Comparison of ENCODE assay signal across 16 cellular contexts in the genomic region with DNA sequence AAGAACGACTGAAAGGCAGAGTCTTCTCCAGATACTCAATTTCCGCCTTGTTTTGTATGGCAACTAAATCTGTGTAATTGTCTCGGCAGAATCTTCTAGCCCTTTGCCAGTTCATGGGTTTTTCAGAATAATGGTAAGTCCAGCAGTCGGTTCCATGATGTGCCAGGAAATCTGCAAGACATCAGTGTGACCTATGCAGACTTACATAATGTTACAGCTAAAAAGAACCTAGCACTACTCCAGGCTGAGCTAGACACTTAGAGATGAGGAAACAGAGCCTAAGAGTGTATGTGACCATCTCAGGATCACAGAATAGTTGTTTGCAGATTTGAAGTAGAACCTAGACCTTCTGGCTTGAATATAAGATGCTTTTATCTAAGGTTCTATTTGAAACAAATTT. TPM values are rescaled to one million over a fixed set of nuclear protein-coding genes. Genes with fewer than 3 reads are reported as not detected.
DNase-seq lines count a peak whose midpoint lies in the region; ATAC-seq and TF ChIP-seq lines count a peak whose summit lies in the region.
"Had no signal": no experiment of that assay in that cellular context is flagged by ENCODE, and none has a peak within 500 bp of the region (broad histone marks: within the 10 kb centered on the region; RNA-seq: fewer than 3 reads in every experiment).

No MANE protein-coding gene starts in this region.

- CTCF ChIA-PET in GM10248 (lab: Yijun Ruan, JAX) = interaction anchor here (5.3 kb wide), 1 partner anchor 107 kb away, joined by 34 read pairs; no protein-coding TSS in a partner anchor

- peaks cover 59% of the 10 kb centered on the region for H3K36me3 Mint-ChIP-seq in activated T-cell treated with anti-CD3 and anti-CD28 coated beads, Interleukin-2, amount 50 U/mL, for 24 hours (ENCODE audit: low read depth)
- peaks cover 53% of the 10 kb centered on the region for H3K36me3 Mint-ChIP-seq in activated naive CD8-positive, alpha-beta T cell treated with anti-CD3 and anti-CD28 coated beads for 36 hours

- H3K9me3 Mint-ChIP-seq in activated T-cell treated with anti-CD3 and anti-CD28 coated beads, Interleukin-2, amount 50 U/mL, for 24 hours = peaks cover 6% of the 10 kb centered on the region
- peaks cover 3% of the 10 kb centered on the region for H3K9me3 Mint-ChIP-seq in activated naive CD8-positive, alpha-beta T cell treated with anti-CD3 and anti-CD28 coated beads for 36 hours

- no peaks in the 10 kb centered on the region for H3K9me3 ChIP-seq in KOPT-K1 (ENCODE audit: insufficient read depth, low read length, poor library complexity, severe bottlenecking)
- H3K9me3 ChIP-seq: pancreas had no signal

- POLR2A ChIA-PET in GM10248 (lab: Yijun Ruan, JAX) = no interaction called here

- intact Hi-C loops in left colon (cut with DNase I, micrococcal nuclease) = no loop called here

- peak overlapping the region; percentile 79 for H3K4me3 Mint-ChIP-seq in activated T-cell treated with anti-CD3 and anti-CD28 coated beads, Interleukin-2, amount 50 U/mL, for 24 hours
- H3K4me3 Mint-ChIP-seq in activated naive CD8-positive, alpha-beta T cell treated with anti-CD3 and anti-CD28 coated beads for 36 hours = peak overlapping the region; percentile 81

- no peak for TF ChIP-seq CTCF in GM10248 (IDR thresholded peaks at IDR 0.05; ENCODE audit: control extremely low read depth, extremely low read depth, low read depth, missing control alignments)

- peak overlapping the region; percentile 92 for H3K27ac Mint-ChIP-seq in activated T-cell treated with anti-CD3 and anti-CD28 coated beads, Interleukin-2, amount 50 U/mL, for 24 hours
- peak overlapping the region; percentile 90 for H3K27ac Mint-ChIP-seq in activated naive CD8-positive, alpha-beta T cell treated with anti-CD3 and anti-CD28 coated beads for 36 hours

- peaks cover 67% of the 10 kb centered on the region for H3K4me1 Mint-ChIP-seq in activated T-cell treated with anti-CD3 and anti-CD28 coated beads, Interleukin-2, amount 50 U/mL, for 24 hours (ENCODE audit: low read depth)
- peaks cover 47% of the 10 kb centered on the region for H3K4me1 Mint-ChIP-seq in activated naive CD8-positive, alpha-beta T cell treated with anti-CD3 and anti-CD28 coated beads for 36 hours

- peak overlapping the region; percentile 66 for H3K27ac ChIP-seq in KOPT-K1 (ENCODE audit: low read depth, low read length, poor library complexity, severe bottlenecking)
- H3K27ac ChIP-seq: cardiac muscle cell, pancreas had no signal

- DNase-seq in activated T-cell treated with anti-CD3 and anti-CD28 coated beads, Interleukin-2, amount 50 U/mL, for 24 hours = no peak
- no peak for DNase-seq in activated T-cell treated with anti-CD3 and anti-CD28 coated beads, Interleukin-2, amount 50 U/mL, for 48 hours
- DNase-seq in activated naive CD8-positive, alpha-beta T cell treated with anti-CD3 and anti-CD28 coated beads for 36 hours = no peak
- DNase-seq in pons (ENCODE audit: low spot score) = peak; percentile 13
- DNase-seq in GM10248 (ENCODE audit: extremely low spot score) = no peak
- no peak for DNase-seq in mesenteric fat pad (ENCODE audit: low spot score)
- no peak for DNase-seq in left colon
- DNase-seq: effector CD4-positive, alpha-beta T cell; NCI-H2227 treated with DMSO at 0.1 percent for 48 hours; NK-92 treated with Interleukin-12 subunit alpha and Interleukin-12 subunit beta, amount 100 ng/mL, for 24 hours; pancreas; T-helper 9 cell had no signal

- H3K36me3 ChIP-seq in KOPT-K1 (ENCODE audit: insufficient read depth, low read length) = peaks cover 48% of the 10 kb centered on the region
- H3K36me3 ChIP-seq: cardiac muscle cell, pancreas had no signal

- no peak for ATAC-seq in left colon
- ATAC-seq: pancreas had no signal

- H3K27me3 Mint-ChIP-seq in activated T-cell treated with anti-CD3 and anti-CD28 coated beads, Interleukin-2, amount 50 U/mL, for 24 hours = peaks cover 3% of the 10 kb centered on the region
- H3K27me3 Mint-ChIP-seq in activated naive CD8-positive, alpha-beta T cell treated with anti-CD3 and anti-CD28 coated beads for 36 hours = no peaks in the 10 kb centered on the region

RNA-seq across cellular contexts. Expression of a gene that starts 2.8 kb away (rescaled TPM):
- total RNA-seq in activated naive CD8-positive, alpha-beta T cell treated with anti-CD3 and anti-CD28 coated beads for 36 hours = 100 to 1,000 TPM; 110 to 111 TPM
- total RNA-seq in mesenteric fat pad (23.0 TPM), left colon (1 to 10 TPM in 1 of 2 donors, under 1 TPM in 1; 0.64 to 1.7 TPM)
- total RNA-seq: A673, cardiac muscle cell, kidney epithelial cell had no signal

RNA-seq across cellular contexts. Expression of a gene that starts 25.2 kb away (rescaled TPM):
- not detected for total RNA-seq in activated naive CD8-positive, alpha-beta T cell treated with anti-CD3 and anti-CD28 coated beads for 36 hours
- total RNA-seq in mesenteric fat pad (17.9 TPM), left colon (under 1 TPM; 0.21 to 0.61 TPM)
- total RNA-seq: A673, cardiac muscle cell, kidney epithelial cell had no signal

Comparison
In these comparisons a context has a peak if more than half of its experiments do, and no peak if none do; other contexts are left out.
1. RNA of a gene that starts 25.2 kb away (total RNA-seq): 17.9 TPM in mesenteric fat pad (single experiment); 0.21 to 0.61 TPM in left colon and not detected in activated naive CD8-positive, alpha-beta T cell treated with anti-CD3 and anti-CD28 coated beads for 36 hours; every median in the first group is over 10 times any median in the second.